8 cellular contexts compared by ENCODE assay signal in the genomic region with DNA sequence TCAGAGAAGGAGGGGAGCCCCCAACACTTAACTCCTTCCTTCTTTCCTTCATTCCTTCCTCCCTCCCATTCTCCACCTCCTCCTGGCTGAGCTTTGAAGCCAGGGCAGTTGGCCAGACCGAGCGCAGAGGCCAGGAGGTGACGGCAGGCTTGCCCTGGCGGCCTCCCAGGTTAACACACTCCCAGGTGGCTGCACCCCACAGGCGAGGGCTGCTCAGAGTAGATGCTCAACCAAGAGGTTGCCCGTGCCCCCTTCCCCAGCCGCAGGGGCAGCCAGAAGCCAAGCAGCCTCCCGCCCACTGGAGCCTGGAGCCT. TPM values are rescaled to one million over a fixed set of nuclear protein-coding genes. Genes with fewer than 3 reads are reported as not detected.
A peak's percentile ranks its signal among the peaks of the same experiment; 100 is the strongest.
DNase-seq lines count a peak whose midpoint lies in the region; ATAC-seq and TF ChIP-seq lines count a peak whose summit lies in the region.

No MANE protein-coding gene starts in this region.

- peaks cover 35% of the 10 kb centered on the region for H3K4me1 Mint-ChIP-seq in activated naive CD4-positive, alpha-beta T cell treated with anti-CD3 and anti-CD28 coated beads, Interleukin-2, amount 10 ng/mL, durations not matched to agents 7 days and 5 days
- peaks cover 22% of the 10 kb centered on the region for H3K4me1 Mint-ChIP-seq in mesothelial cell of epicardium

- H3K27ac ChIP-seq in brain microvascular endothelial cell: no peak overlapping the region
- peak overlapping the region; percentile 82 for H3K27ac ChIP-seq in vagina

- H3K4me3 Mint-ChIP-seq in activated naive CD4-positive, alpha-beta T cell treated with anti-CD3 and anti-CD28 coated beads, Interleukin-2, amount 10 ng/mL, durations not matched to agents 7 days and 5 days: peak overlapping the region; percentile 81
- H3K4me3 Mint-ChIP-seq in mesothelial cell of epicardium: peak overlapping the region; percentile 70

- H3K4me1 ChIP-seq in vagina: peaks cover 31% of the 10 kb centered on the region

- CTCF ChIA-PET in activated naive CD4-positive, alpha-beta T cell treated with anti-CD3 and anti-CD28 coated beads, Interleukin-2, amount 10 ng/mL, durations not matched to agents 7 days and 5 days (lab: Charles Lee): interaction anchor here (0.9 to 13.7 kb wide), 16 partner anchors 10 to 471 kb away, joined by 3 to 344 read pairs (median 7); a partner anchor contains a TSS

- TF ChIP-seq CTCF in brain microvascular endothelial cell (IDR thresholded peaks at IDR 0.05; ENCODE audit: low read depth, low read length, missing control alignments) (no peak), mesothelial cell of epicardium (IDR thresholded peaks at IDR 0.05; ENCODE audit: unreplicated experiment) (no peak), vagina (IDR thresholded peaks at IDR 0.05) (no peak)

- H3K27ac Mint-ChIP-seq in activated naive CD4-positive, alpha-beta T cell treated with anti-CD3 and anti-CD28 coated beads, Interleukin-2, amount 10 ng/mL, durations not matched to agents 7 days and 5 days: peak overlapping the region; percentile 86
- peak overlapping the region; percentile 72 for H3K27ac Mint-ChIP-seq in mesothelial cell of epicardium

- H3K27me3 ChIP-seq in brain microvascular endothelial cell (replicated peaks) (no peaks in the 10 kb centered on the region), vagina (no peaks in the 10 kb centered on the region)

- no peak for DNase-seq in activated naive CD4-positive, alpha-beta T cell treated with anti-CD3 and anti-CD28 coated beads, Interleukin-2, amount 10 ng/mL, durations not matched to agents 7 days and 5 days
- no peak for DNase-seq in activated naive CD4-positive, alpha-beta T cell treated with anti-CD3 and anti-CD28 coated beads, Interleukin-2, amount 50 U/mL, for 16 hours
- DNase-seq in brain microvascular endothelial cell (no peak), mesothelial cell of epicardium (ENCODE audit: low spot score in 2 of 2, unreplicated experiment in 2 of 2) (no peak), vagina (ENCODE audit: extremely low spot score in 2 of 2) (no peak), NAMALWA (ENCODE audit: low spot score) (no peak)

- ATAC-seq in GM21723 (IDR thresholded peaks at IDR 0.05; ENCODE audit: unreplicated experiment) (no peak), GM19395 (IDR thresholded peaks at IDR 0.05; ENCODE audit: unreplicated experiment) (no peak)

- intact Hi-C loops in vagina (cut with DNase I): loop anchor here (2.0 to 10.0 kb wide), 3 partner anchors 359 to 587 kb away; a partner anchor contains a TSS

- in situ Hi-C loops in brain microvascular endothelial cell (cut with HindIII; ENCODE audit: low pct_ligation_motif_present, low sequenced_read_pairs): no loop called here

- no peak for TF ChIP-seq POLR2A in vagina (IDR thresholded peaks at IDR 0.05)

- H3K36me3 Mint-ChIP-seq in activated naive CD4-positive, alpha-beta T cell treated with anti-CD3 and anti-CD28 coated beads, Interleukin-2, amount 10 ng/mL, durations not matched to agents 7 days and 5 days: no peaks in the 10 kb centered on the region
- no peaks in the 10 kb centered on the region for H3K36me3 Mint-ChIP-seq in mesothelial cell of epicardium

- H3K9me3 Mint-ChIP-seq in activated naive CD4-positive, alpha-beta T cell treated with anti-CD3 and anti-CD28 coated beads, Interleukin-2, amount 10 ng/mL, durations not matched to agents 7 days and 5 days: no peaks in the 10 kb centered on the region
- H3K9me3 Mint-ChIP-seq in mesothelial cell of epicardium: no peaks in the 10 kb centered on the region

- peaks cover 24% of the 10 kb centered on the region for H3K27me3 Mint-ChIP-seq in activated naive CD4-positive, alpha-beta T cell treated with anti-CD3 and anti-CD28 coated beads, Interleukin-2, amount 10 ng/mL, durations not matched to agents 7 days and 5 days
- H3K27me3 Mint-ChIP-seq in mesothelial cell of epicardium (ENCODE audit: low read depth): no peaks in the 10 kb centered on the region

- no peaks in the 10 kb centered on the region for H3K36me3 ChIP-seq in brain microvascular endothelial cell (replicated peaks)
- H3K36me3 ChIP-seq in vagina: no peaks in the 10 kb centered on the region

- H3K4me3 ChIP-seq in brain microvascular endothelial cell (ENCODE audit: low read depth, low read length) (peak overlapping the region; percentile 53), vagina (peak overlapping the region; percentile 43 to 48)

- no peaks in the 10 kb centered on the region for H3K9me3 ChIP-seq in vagina

RNA-seq across cellular contexts. Expression of a gene that starts 6.3 kb away (rescaled TPM):
- total RNA-seq in mesothelial cell of epicardium: 132 to 148 TPM (median 146 TPM) in 3 replicates
- 67.3 TPM for total RNA-seq in vagina

RNA-seq across cellular contexts. Expression of a gene that starts 37.4 kb away (rescaled TPM):
- total RNA-seq in mesothelial cell of epicardium (1.3 to 1.9 TPM (median 1.5 TPM) in 3 replicates), vagina (43.5 TPM)

Comparison
In these comparisons a context has a peak if more than half of its experiments do, and no peak if none do; other contexts are left out.
1. RNA of a gene that starts 37.4 kb away (total RNA-seq): 43.5 TPM in vagina (single experiment); 1.3 to 1.9 TPM in mesothelial cell of epicardium; every median in the first group is over 10 times any median in the second.